ENCODE assay signal across 6 cellular contexts in genomic region chr7:132999845-133000244, GRCh38.
"Had no signal": no experiment of that assay in that cellular context is flagged by ENCODE, and none has a peak within 500 bp of the region (broad histone marks: within the 10 kb centered on the region; RNA-seq: fewer than 3 reads in every experiment).

No MANE protein-coding gene starts in this region.

- H3K4me3 ChIP-seq: GM12878 had no signal

- FAIRE-seq: GM12878, GM12891, GM12892, GM18507 had no signal

- ATAC-seq: GM12878 had no signal

- DNase-seq: GDM1, GF-D8 had no signal
